13 cellular contexts compared by ENCODE assay signal in the genomic region with DNA sequence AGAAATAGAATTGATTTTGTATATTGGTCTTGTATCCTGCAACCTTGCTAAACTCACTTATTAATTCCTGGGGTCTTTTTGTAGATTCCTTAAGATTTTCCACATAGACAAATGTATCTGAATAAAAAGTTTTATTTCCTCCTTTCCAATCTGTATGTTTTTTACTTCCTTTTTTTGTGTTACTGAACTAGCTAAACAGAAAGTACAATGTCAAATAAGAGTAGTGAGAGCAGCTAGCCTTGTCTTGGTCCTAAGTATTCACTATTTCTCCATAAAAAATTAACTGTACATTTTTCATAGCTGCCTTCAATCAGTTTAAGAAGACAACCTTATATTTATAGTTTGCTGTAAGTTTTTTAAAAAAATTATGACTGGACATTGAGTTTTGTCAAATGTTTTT.
"Had no signal": no experiment of that assay in that cellular context is flagged by ENCODE, and none has a peak within 500 bp of the region (broad histone marks: within the 10 kb centered on the region; RNA-seq: fewer than 3 reads in every experiment).

No MANE protein-coding gene starts in this region.

- FAIRE-seq: endothelial cell of umbilical vein had no signal

- DNase-seq: activated CD4-positive, alpha-beta T cell treated with anti-CD3 and anti-CD28 coated beads, Interleukin-2, amount 50 U/mL, for 48 hours; amniotic stem cell; dermis blood vessel endothelial cell; effector memory CD4-positive, alpha-beta T cell; heart left ventricle; kidney; retina; stimulated activated naive B cell treated with anti-CD40 and anti-IgM and Interleukin-4, amounts not matched to agents 10 μg/mL and 1 μg/mL and 100 μg/mL, for 72 hours; T-helper 9 cell; upper lobe of right lung had no signal

- ATAC-seq: gastroesophageal sphincter, heart left ventricle, left lobe of liver, upper lobe of right lung had no signal
